In genomic region chr5:180138976-180139730, GRCh38 we compare ENCODE assay signal across 23 cellular contexts.
DNase-seq lines count a peak whose midpoint lies in the region; ATAC-seq and TF ChIP-seq lines count a peak whose summit lies in the region.
"Had no signal": no experiment of that assay in that cellular context is flagged by ENCODE, and none has a peak within 500 bp of the region (broad histone marks: within the 10 kb centered on the region; RNA-seq: fewer than 3 reads in every experiment).

No MANE protein-coding gene starts in this region.

- no peaks in the 10 kb centered on the region for H3K36me3 ChIP-seq in right atrium auricular region
- no peaks in the 10 kb centered on the region for H3K36me3 ChIP-seq in colonic mucosa
- no peaks in the 10 kb centered on the region for H3K36me3 ChIP-seq in testis (ENCODE audit: low read depth, missing control alignments)
- H3K36me3 ChIP-seq: brain microvascular endothelial cell, ovary, SJCRH30, tibial artery had no signal

- H3K9me3 ChIP-seq in right atrium auricular region (no peaks in the 10 kb centered on the region), colonic mucosa (no peaks in the 10 kb centered on the region), testis (no peaks in the 10 kb centered on the region)
- H3K9me3 ChIP-seq: ovary, SJCRH30, tibial artery had no signal

- 73 to 75% methylated on average over 4 to 11 of the region's 11 CpGs for WGBS in testis, 2 donors

- no peaks in the 10 kb centered on the region for H3K4me1 ChIP-seq in right atrium auricular region
- H3K4me1 ChIP-seq in colonic mucosa, result no peaks in the 10 kb centered on the region
- H3K4me1 ChIP-seq in testis, result no peaks in the 10 kb centered on the region
- H3K4me1 ChIP-seq: SJCRH30, tibial artery had no signal

- no peak overlapping the region for H3K4me3 ChIP-seq in right atrium auricular region
- H3K4me3 ChIP-seq in colonic mucosa, result no peak overlapping the region
- H3K4me3 ChIP-seq in testis, result no peak overlapping the region
- H3K4me3 ChIP-seq in foreskin fibroblast (ENCODE audit: low read depth in 1 of 2, low read length in 2 of 2), result no peak overlapping the region
- H3K4me3 ChIP-seq: ovary, SJCRH30, tibial artery had no signal

- no peak for ATAC-seq in Right ventricle myocardium inferior
- no peak for ATAC-seq in HG02642 (IDR thresholded peaks at IDR 0.05; ENCODE audit: poor library complexity, unreplicated experiment)
- ATAC-seq: right cardiac atrium, T-cell had no signal

- H3K9ac ChIP-seq in colonic mucosa (ENCODE audit: low read depth in 2 of 2, low read length in 2 of 2), result no peak overlapping the region

- H3K27me3 ChIP-seq in right atrium auricular region (no peaks in the 10 kb centered on the region), colonic mucosa (no peaks in the 10 kb centered on the region), testis (no peaks in the 10 kb centered on the region)
- H3K27me3 ChIP-seq: brain microvascular endothelial cell, ovary, SJCRH30 had no signal

- TF ChIP-seq CTCF in right atrium auricular region (IDR thresholded peaks at IDR 0.05) (no peak), colonic mucosa (IDR thresholded peaks at IDR 0.05) (no peak), testis (IDR thresholded peaks at IDR 0.05) (no peak), foreskin fibroblast (IDR thresholded peaks at IDR 0.05; ENCODE audit: low read depth, low read length) (no peak)

- DNase-seq in right atrium auricular region (ENCODE audit: low spot score) (peak; percentile 48), Right ventricle myocardium inferior (ENCODE audit: missing footprints) (no peak), colonic mucosa (peak; percentile 10), mesenteric fat pad (ENCODE audit: low spot score) (peak; percentile 75), testis (peak; percentile 5), foreskin fibroblast (no peak)
- no peak for DNase-seq in stimulated activated CD4-positive, alpha-beta T cell treated with anti-CD3 and anti-CD28 coated beads, Interleukin-2, amount 100 ng/mL, for 48 hours
- DNase-seq: activated CD4-positive, CD25-positive, alpha-beta regulatory T cell treated with anti-CD3 and anti-CD28 coated beads, Interleukin-2, amount 50 U/mL, for 72 hours; brain microvascular endothelial cell; Calu3; EL; mesenchymal stem cell; NCI-H1048; NCI-H187; NCI-H2227 treated with DMSO at 0.1 percent for 48 hours; ovary; right cardiac atrium; SJCRH30; stimulated activated CD4-positive, alpha-beta T cell treated with anti-CD3 and anti-CD28 coated beads, Interleukin-4, amount 100 ng/mL, for 24 hours; stimulated activated naive CD4-positive, alpha-beta T cell; tibial artery had no signal

- intact Hi-C loops in Right ventricle myocardium inferior (cut with DNase I) (no loop called here), colonic mucosa (cut with DNase I) (no loop called here), testis (cut with DNase I; ENCODE audit: low total_unique reads) (no loop called here)

- no peak for TF ChIP-seq POLR2A in testis (IDR thresholded peaks at IDR 0.05)

- H3K27ac ChIP-seq in right atrium auricular region (no peak overlapping the region), colonic mucosa (no peak overlapping the region), testis (no peak overlapping the region)
- H3K27ac ChIP-seq: brain microvascular endothelial cell, ovary, SJCRH30, tibial artery had no signal

Comparison
In these comparisons a context has a peak if more than half of its experiments do, and no peak if none do; other contexts are left out.
1. DNase-seq: peak in right atrium auricular region (single experiment), colonic mucosa (single experiment), mesenteric fat pad (single experiment) and testis (single experiment); none in Right ventricle myocardium inferior (single experiment), foreskin fibroblast (0 of 2) and stimulated activated CD4-positive, alpha-beta T cell treated with anti-CD3 and anti-CD28 coated beads, Interleukin-2, amount 100 ng/mL, for 48 hours (0 of 2).